1 cellular context compared by ENCODE assay signal in the genomic region with DNA sequence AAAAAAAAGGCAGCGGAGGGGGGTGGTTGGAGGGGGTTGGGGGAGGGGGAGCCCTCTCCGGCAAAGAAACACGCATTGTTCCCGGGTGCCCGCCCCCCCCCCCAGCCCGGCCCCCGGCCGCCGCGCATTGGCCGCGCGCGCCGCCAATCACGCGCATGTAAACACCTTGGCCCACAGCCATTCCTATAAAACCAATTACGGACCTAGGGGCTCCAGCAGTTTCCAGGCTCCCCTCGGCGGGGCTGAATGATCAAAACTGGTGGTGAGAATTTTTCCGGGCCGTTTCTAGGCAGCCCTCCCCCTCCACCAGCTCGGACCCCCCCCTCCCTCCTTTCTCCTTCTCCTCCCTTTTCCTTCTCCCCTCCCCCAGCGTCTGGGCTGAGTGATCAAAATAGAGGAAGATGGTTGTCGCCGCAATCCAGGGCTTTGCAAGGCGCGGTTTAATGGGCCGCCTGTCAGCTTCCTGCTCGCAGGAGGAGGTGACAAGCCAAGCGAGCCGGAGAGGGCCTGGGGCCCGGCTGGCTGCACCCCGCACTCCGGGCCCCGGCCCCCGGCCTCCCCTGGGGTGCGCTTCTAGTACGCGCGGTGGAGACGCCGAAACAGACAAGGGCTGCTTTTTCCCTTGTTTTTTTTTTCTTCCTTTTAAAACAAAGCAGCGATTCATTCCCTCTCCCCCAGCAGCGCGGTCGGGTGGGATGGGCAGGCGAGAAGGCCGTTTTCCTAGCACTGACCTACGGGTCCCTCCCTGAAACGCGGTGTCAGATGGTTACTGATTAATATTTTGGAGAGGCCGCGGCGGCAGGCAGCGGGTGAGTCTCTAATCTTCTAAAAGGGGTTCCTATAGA.
TF ChIP-seq lines count a peak whose summit lies in the region.

No MANE protein-coding gene starts in this region.

TF ChIP-seq in HepG2, 621 proteins besides CTCF, POLR2A, EP300 and RAD21 (continued from another document and continues in another):
- TF ChIP-seq, protein P1, sequence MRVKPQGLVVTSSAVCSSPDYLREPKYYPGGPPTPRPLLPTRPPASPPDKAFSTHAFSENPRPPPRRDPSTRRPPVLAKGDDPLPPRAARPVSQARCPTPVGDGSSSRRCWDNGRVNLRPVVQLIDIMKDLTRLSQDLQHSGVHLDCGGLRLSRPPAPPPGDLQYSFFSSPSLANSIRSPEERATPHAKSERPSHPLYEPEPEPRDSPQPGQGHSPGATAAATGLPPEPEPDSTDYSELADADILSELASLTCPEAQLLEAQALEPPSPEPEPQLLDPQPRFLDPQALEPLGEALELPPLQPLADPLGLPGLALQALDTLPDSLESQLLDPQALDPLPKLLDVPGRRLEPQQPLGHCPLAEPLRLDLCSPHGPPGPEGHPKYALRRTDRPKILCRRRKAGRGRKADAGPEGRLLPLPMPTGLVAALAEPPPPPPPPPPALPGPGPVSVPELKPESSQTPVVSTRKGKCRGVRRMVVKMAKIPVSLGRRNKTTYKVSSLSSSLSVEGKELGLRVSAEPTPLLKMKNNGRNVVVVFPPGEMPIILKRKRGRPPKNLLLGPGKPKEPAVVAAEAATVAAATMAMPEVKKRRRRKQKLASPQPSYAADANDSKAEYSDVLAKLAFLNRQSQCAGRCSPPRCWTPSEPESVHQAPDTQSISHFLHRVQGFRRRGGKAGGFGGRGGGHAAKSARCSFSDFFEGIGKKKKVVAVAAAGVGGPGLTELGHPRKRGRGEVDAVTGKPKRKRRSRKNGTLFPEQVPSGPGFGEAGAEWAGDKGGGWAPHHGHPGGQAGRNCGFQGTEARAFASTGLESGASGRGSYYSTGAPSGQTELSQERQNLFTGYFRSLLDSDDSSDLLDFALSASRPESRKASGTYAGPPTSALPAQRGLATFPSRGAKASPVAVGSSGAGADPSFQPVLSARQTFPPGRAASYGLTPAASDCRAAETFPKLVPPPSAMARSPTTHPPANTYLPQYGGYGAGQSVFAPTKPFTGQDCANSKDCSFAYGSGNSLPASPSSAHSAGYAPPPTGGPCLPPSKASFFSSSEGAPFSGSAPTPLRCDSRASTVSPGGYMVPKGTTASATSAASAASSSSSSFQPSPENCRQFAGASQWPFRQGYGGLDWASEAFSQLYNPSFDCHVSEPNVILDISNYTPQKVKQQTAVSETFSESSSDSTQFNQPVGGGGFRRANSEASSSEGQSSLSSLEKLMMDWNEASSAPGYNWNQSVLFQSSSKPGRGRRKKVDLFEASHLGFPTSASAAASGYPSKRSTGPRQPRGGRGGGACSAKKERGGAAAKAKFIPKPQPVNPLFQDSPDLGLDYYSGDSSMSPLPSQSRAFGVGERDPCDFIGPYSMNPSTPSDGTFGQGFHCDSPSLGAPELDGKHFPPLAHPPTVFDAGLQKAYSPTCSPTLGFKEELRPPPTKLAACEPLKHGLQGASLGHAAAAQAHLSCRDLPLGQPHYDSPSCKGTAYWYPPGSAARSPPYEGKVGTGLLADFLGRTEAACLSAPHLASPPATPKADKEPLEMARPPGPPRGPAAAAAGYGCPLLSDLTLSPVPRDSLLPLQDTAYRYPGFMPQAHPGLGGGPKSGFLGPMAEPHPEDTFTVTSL (CRISPR knock-in tag; IDR thresholded peaks at IDR 0.05; ENCODE audit: borderline replicate concordance), result no peak
- TF ChIP-seq, protein P2, sequence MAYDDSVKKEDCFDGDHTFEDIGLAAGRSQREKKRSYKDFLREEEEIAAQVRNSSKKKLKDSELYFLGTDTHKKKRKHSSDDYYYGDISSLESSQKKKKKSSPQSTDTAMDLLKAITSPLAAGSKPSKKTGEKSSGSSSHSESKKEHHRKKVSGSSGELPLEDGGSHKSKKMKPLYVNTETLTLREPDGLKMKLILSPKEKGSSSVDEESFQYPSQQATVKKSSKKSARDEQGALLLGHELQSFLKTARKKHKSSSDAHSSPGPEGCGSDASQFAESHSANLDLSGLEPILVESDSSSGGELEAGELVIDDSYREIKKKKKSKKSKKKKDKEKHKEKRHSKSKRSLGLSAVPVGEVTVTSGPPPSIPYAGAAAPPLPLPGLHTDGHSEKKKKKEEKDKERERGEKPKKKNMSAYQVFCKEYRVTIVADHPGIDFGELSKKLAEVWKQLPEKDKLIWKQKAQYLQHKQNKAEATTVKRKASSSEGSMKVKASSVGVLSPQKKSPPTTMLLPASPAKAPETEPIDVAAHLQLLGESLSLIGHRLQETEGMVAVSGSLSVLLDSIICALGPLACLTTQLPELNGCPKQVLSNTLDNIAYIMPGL (CRISPR knock-in tag; IDR thresholded peaks at IDR 0.05; ENCODE audit: borderline replicate concordance in 1 of 2, low read depth in 1 of 2), result 0 out of 4 replicates have a peak, but pooled peaks of 1 of the 2 experiments have one; percentile 21
- TF ChIP-seq SOX13 (IDR thresholded peaks at IDR 0.05) (peak; percentile 23; the same call in 1 of the 2 replicates), SOX13 (CRISPR knock-in tag; conservative IDR thresholded peaks at IDR 0.05 in 1 of 2, IDR thresholded peaks at IDR 0.05 in 1 of 2) (peak in 1 of 2 experiments; percentile 59; a peak in 2 of 4 replicates), MTA1 (CRISPR knock-in tag; IDR thresholded peaks at IDR 0.05; ENCODE audit: borderline replicate concordance) (no peak), SNAPC2 (CRISPR knock-in tag; IDR thresholded peaks at IDR 0.05) (no peak), DR1 (CRISPR knock-in tag; IDR thresholded peaks at IDR 0.05) (peak; percentile 72; the same call in 1 of the 2 replicates), CHD4 (IDR thresholded peaks at IDR 0.05; ENCODE audit: borderline replicate concordance, low read length) (no peak; the same call in 1 of the 2 replicates), SSRP1 (CRISPR knock-in tag; IDR thresholded peaks at IDR 0.05) (peak; percentile 66; the same call in 1 of the 2 replicates), EHMT2 (IDR thresholded peaks at IDR 0.05; ENCODE audit: borderline replicate concordance, low read depth, low read length) (no peak), ZNF713 (CRISPR knock-in tag; IDR thresholded peaks at IDR 0.05) (no peak), FOXK1 (CRISPR knock-in tag; IDR thresholded peaks at IDR 0.05; ENCODE audit: borderline replicate concordance, low read depth) (peak; percentile 75; the same call in 1 of the 2 replicates), TBP (CRISPR knock-in tag; IDR thresholded peaks at IDR 0.05) (no peak), ZNF891 (CRISPR knock-in tag; IDR thresholded peaks at IDR 0.05) (no peak; the same call in 1 of the 2 replicates), POGZ (CRISPR knock-in tag; IDR thresholded peaks at IDR 0.05) (peak; percentile 19; the same call in 1 of the 2 replicates), ELF3 (CRISPR knock-in tag; IDR thresholded peaks at IDR 0.05) (peak; percentile 45; the same call in 1 of the 2 replicates), ZKSCAN1 (IDR thresholded peaks at IDR 0.05; ENCODE audit: low read length) (no peak), NFKBIZ (CRISPR knock-in tag; IDR thresholded peaks at IDR 0.05) (no peak), NFRKB (IDR thresholded peaks at IDR 0.05) (no peak), ZNF709 (CRISPR knock-in tag; IDR thresholded peaks at IDR 0.05) (no peak), TBX2 (CRISPR knock-in tag; IDR thresholded peaks at IDR 0.05; ENCODE audit: borderline replicate concordance) (peak; percentile 67; the same call in 1 of the 2 replicates), FOXM1 (CRISPR knock-in tag; IDR thresholded peaks at IDR 0.05) (no peak)
- TF ChIP-seq, protein P3, sequence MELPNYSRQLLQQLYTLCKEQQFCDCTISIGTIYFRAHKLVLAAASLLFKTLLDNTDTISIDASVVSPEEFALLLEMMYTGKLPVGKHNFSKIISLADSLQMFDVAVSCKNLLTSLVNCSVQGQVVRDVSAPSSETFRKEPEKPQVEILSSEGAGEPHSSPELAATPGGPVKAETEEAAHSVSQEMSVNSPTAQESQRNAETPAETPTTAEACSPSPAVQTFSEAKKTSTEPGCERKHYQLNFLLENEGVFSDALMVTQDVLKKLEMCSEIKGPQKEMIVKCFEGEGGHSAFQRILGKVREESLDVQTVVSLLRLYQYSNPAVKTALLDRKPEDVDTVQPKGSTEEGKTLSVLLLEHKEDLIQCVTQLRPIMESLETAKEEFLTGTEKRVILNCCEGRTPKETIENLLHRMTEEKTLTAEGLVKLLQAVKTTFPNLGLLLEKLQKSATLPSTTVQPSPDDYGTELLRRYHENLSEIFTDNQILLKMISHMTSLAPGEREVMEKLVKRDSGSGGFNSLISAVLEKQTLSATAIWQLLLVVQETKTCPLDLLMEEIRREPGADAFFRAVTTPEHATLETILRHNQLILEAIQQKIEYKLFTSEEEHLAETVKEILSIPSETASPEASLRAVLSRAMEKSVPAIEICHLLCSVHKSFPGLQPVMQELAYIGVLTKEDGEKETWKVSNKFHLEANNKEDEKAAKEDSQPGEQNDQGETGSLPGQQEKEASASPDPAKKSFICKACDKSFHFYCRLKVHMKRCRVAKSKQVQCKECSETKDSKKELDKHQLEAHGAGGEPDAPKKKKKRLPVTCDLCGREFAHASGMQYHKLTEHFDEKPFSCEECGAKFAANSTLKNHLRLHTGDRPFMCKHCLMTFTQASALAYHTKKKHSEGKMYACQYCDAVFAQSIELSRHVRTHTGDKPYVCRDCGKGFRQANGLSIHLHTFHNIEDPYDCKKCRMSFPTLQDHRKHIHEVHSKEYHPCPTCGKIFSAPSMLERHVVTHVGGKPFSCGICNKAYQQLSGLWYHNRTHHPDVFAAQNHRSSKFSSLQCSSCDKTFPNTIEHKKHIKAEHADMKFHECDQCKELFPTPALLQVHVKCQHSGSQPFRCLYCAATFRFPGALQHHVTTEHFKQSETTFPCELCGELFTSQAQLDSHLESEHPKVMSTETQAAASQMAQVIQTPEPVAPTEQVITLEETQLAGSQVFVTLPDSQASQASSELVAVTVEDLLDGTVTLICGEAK (IDR thresholded peaks at IDR 0.05), result no peak
- TF ChIP-seq, protein P3 (CRISPR knock-in tag; IDR thresholded peaks at IDR 0.05), result peak; percentile 39
- TF ChIP-seq, protein P4, sequence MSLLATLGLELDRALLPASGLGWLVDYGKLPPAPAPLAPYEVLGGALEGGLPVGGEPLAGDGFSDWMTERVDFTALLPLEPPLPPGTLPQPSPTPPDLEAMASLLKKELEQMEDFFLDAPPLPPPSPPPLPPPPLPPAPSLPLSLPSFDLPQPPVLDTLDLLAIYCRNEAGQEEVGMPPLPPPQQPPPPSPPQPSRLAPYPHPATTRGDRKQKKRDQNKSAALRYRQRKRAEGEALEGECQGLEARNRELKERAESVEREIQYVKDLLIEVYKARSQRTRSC (CRISPR knock-in tag; IDR thresholded peaks at IDR 0.05; ENCODE audit: low read depth), result no peak
- TF ChIP-seq, protein P5, sequence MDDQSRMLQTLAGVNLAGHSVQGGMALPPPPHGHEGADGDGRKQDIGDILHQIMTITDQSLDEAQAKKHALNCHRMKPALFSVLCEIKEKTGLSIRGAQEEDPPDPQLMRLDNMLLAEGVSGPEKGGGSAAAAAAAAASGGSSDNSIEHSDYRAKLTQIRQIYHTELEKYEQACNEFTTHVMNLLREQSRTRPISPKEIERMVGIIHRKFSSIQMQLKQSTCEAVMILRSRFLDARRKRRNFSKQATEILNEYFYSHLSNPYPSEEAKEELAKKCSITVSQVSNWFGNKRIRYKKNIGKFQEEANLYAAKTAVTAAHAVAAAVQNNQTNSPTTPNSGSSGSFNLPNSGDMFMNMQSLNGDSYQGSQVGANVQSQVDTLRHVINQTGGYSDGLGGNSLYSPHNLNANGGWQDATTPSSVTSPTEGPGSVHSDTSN (CRISPR knock-in tag; IDR thresholded peaks at IDR 0.05; ENCODE audit: borderline replicate concordance), result no peak
- TF ChIP-seq, protein P6, sequence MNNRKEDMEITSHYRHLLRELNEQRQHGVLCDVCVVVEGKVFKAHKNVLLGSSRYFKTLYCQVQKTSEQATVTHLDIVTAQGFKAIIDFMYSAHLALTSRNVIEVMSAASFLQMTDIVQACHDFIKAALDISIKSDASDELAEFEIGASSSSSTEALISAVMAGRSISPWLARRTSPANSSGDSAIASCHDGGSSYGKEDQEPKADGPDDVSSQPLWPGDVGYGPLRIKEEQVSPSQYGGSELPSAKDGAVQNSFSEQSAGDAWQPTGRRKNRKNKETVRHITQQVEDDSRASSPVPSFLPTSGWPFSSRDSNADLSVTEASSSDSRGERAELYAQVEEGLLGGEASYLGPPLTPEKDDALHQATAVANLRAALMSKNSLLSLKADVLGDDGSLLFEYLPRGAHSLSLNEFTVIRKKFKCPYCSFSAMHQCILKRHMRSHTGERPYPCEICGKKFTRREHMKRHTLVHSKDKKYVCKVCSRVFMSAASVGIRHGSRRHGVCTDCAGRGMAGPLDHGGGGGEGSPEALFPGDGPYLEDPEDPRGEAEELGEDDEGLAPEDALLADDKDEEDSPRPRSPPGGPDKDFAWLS (CRISPR knock-in tag; IDR thresholded peaks at IDR 0.05; ENCODE audit: borderline replicate concordance), result no peak
